In the genomic region with DNA sequence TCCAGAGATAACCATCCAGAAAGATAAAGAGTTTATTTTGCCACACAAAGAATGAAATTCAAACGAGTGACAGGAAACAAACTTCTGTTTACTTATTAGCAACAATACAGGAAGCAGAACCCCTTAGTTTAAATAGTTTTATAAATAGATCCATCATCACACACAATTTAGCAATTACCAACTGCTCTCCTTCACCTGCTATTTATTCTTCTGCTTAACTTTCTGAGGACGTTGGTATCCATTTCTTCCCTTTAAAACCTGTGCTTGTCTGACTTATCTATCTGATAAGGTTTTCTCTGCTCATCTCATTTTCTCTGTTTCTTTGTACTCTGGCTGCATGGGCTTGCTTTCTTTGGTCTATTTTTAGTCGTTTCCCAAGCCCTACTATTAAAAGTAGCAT, we compare ENCODE assay signal across 26 cellular contexts. TPM values are rescaled to one million over a fixed set of nuclear protein-coding genes. Genes with fewer than 3 reads are reported as not detected.
"Had no signal": no experiment of that assay in that cellular context is flagged by ENCODE, and none has a peak within 500 bp of the region (broad histone marks: within the 10 kb centered on the region; RNA-seq: fewer than 3 reads in every experiment).

No MANE protein-coding gene starts in this region.

- H3K4me1 Mint-ChIP-seq: activated CD4-positive, alpha-beta T cell treated with anti-CD3 and anti-CD28 coated beads for 36 hours; activated CD8-positive, alpha-beta memory T cell treated with anti-CD3 and anti-CD28 coated beads, Interleukin-2, amount 10 ng/mL, durations not matched to agents 7 days and 5 days; activated naive CD4-positive, alpha-beta T cell treated with anti-CD3 and anti-CD28 coated beads, Interleukin-2, amount 50 U/mL, for 24 hours; activated naive CD8-positive, alpha-beta T cell treated with anti-CD3 and anti-CD28 coated beads, Interleukin-2, amount 50 U/mL, for 24 hours; naive thymus-derived CD8-positive, alpha-beta T cell; stimulated activated naive B cell treated with anti-CD40 and anti-IgM and Interleukin-4, amounts not matched to agents 10 μg/mL and 1 μg/mL and 100 μg/mL, for 72 hours had no signal

- DNase-seq: activated CD4-positive, alpha-beta T cell treated with anti-CD3 and anti-CD28 coated beads for 36 hours; activated CD4-positive, CD25-positive, alpha-beta regulatory T cell; activated CD8-positive, alpha-beta memory T cell treated with anti-CD3 and anti-CD28 coated beads, Interleukin-2, amount 10 ng/mL, durations not matched to agents 7 days and 5 days; activated CD8-positive, alpha-beta T cell treated with anti-CD3 and anti-CD28 coated beads, Interleukin-2, amount 10 ng/mL, durations not matched to agents 7 days and 5 days; activated naive CD8-positive, alpha-beta T cell treated with anti-CD3 and anti-CD28 coated beads, Interleukin-2, amount 50 U/mL, for 24 hours; activated T-cell treated with anti-CD3 and anti-CD28 coated beads, Interleukin-2, amount 50 U/mL, for 48 hours; amygdala; caudate nucleus; foreskin fibroblast; heart left ventricle; hypothalamus; naive thymus-derived CD8-positive, alpha-beta T cell; nucleus accumbens; pancreas; psoas muscle; sigmoid colon; stimulated activated CD4-positive, alpha-beta T cell treated with anti-CD3 and anti-CD28 coated beads, Interleukin-15, amount 100 ng/mL, for 24 hours; stimulated activated CD4-positive, alpha-beta T cell treated with anti-CD3 and anti-CD28 coated beads, Interleukin-2, amount 100 ng/mL, for 24 hours; stimulated activated naive B cell treated with anti-CD40 and anti-IgM and Interleukin-4, amounts not matched to agents 10 μg/mL and 1 μg/mL and 100 μg/mL, for 72 hours; stomach; thyroid gland had no signal

- H3K27ac ChIP-seq: heart left ventricle, pancreas, psoas muscle, sigmoid colon, stomach, thyroid gland had no signal

- H3K27me3 ChIP-seq: thyroid gland had no signal

- H3K9me3 ChIP-seq: heart left ventricle, pancreas, psoas muscle, sigmoid colon, stomach, thyroid gland had no signal

- H3K36me3 ChIP-seq: heart left ventricle, pancreas, sigmoid colon, stomach, thyroid gland had no signal

- H3K9me3 Mint-ChIP-seq: activated naive CD4-positive, alpha-beta T cell treated with anti-CD3 and anti-CD28 coated beads, Interleukin-2, amount 50 U/mL, for 24 hours; activated naive CD8-positive, alpha-beta T cell treated with anti-CD3 and anti-CD28 coated beads, Interleukin-2, amount 50 U/mL, for 24 hours; activated T-helper 2 cell treated with anti-CD3 and anti-CD28 coated beads, Interferon-gamma antibody, Interleukin-2, Interleukin-4, amounts not matched to agents 10 μg/mL and 5 μg/mL and 100 μg/mL, durations not matched to agents 14 hours and 24 hours and 36 hours; neural crest cell; stimulated activated naive B cell treated with anti-CD40 and anti-IgM and Interleukin-4, amounts not matched to agents 10 μg/mL and 1 μg/mL and 100 μg/mL, for 72 hours had no signal

- ATAC-seq: activated CD4-positive, alpha-beta T cell treated with anti-CD3 and anti-CD28 coated beads for 36 hours; activated CD8-positive, alpha-beta memory T cell treated with anti-CD3 and anti-CD28 coated beads, Interleukin-2, amount 10 ng/mL, durations not matched to agents 7 days and 5 days; activated CD8-positive, alpha-beta T cell treated with anti-CD3 and anti-CD28 coated beads, Interleukin-2, amount 10 ng/mL, durations not matched to agents 7 days and 5 days; activated naive CD8-positive, alpha-beta T cell treated with anti-CD3 and anti-CD28 coated beads, Interleukin-2, amount 50 U/mL, for 24 hours; esophagus mucosa; heart left ventricle; naive thymus-derived CD8-positive, alpha-beta T cell; pancreas; psoas muscle; stimulated activated naive B cell treated with anti-CD40 and anti-IgM and Interleukin-4, amounts not matched to agents 10 μg/mL and 1 μg/mL and 100 μg/mL, for 72 hours had no signal

- H3K27ac Mint-ChIP-seq: activated CD4-positive, alpha-beta T cell treated with anti-CD3 and anti-CD28 coated beads for 36 hours; activated CD8-positive, alpha-beta memory T cell treated with anti-CD3 and anti-CD28 coated beads, Interleukin-2, amount 10 ng/mL, durations not matched to agents 7 days and 5 days; activated CD8-positive, alpha-beta T cell treated with anti-CD3 and anti-CD28 coated beads, Interleukin-2, amount 10 ng/mL, durations not matched to agents 7 days and 5 days; activated naive CD4-positive, alpha-beta T cell treated with anti-CD3 and anti-CD28 coated beads, Interleukin-2, amount 50 U/mL, for 24 hours; activated naive CD8-positive, alpha-beta T cell treated with anti-CD3 and anti-CD28 coated beads, Interleukin-2, amount 50 U/mL, for 24 hours; activated T-helper 2 cell treated with anti-CD3 and anti-CD28 coated beads, Interferon-gamma antibody, Interleukin-2, Interleukin-4, amounts not matched to agents 10 μg/mL and 5 μg/mL and 100 μg/mL, durations not matched to agents 14 hours and 24 hours and 36 hours; naive thymus-derived CD8-positive, alpha-beta T cell; stimulated activated naive B cell treated with anti-CD40 and anti-IgM and Interleukin-4, amounts not matched to agents 10 μg/mL and 1 μg/mL and 100 μg/mL, for 72 hours had no signal

- H3K4me3 Mint-ChIP-seq: activated CD4-positive, alpha-beta T cell treated with anti-CD3 and anti-CD28 coated beads for 36 hours; activated CD8-positive, alpha-beta memory T cell treated with anti-CD3 and anti-CD28 coated beads, Interleukin-2, amount 10 ng/mL, durations not matched to agents 7 days and 5 days; activated CD8-positive, alpha-beta T cell treated with anti-CD3 and anti-CD28 coated beads, Interleukin-2, amount 10 ng/mL, durations not matched to agents 7 days and 5 days; activated naive CD4-positive, alpha-beta T cell treated with anti-CD3 and anti-CD28 coated beads, Interleukin-2, amount 50 U/mL, for 24 hours; activated naive CD8-positive, alpha-beta T cell treated with anti-CD3 and anti-CD28 coated beads, Interleukin-2, amount 50 U/mL, for 24 hours; naive thymus-derived CD8-positive, alpha-beta T cell; neural crest cell; stimulated activated naive B cell treated with anti-CD40 and anti-IgM and Interleukin-4, amounts not matched to agents 10 μg/mL and 1 μg/mL and 100 μg/mL, for 72 hours had no signal

- H3K4me1 ChIP-seq: pancreas, psoas muscle had no signal

- H3K36me3 Mint-ChIP-seq: activated CD8-positive, alpha-beta memory T cell treated with anti-CD3 and anti-CD28 coated beads, Interleukin-2, amount 10 ng/mL, durations not matched to agents 7 days and 5 days; activated naive CD4-positive, alpha-beta T cell treated with anti-CD3 and anti-CD28 coated beads, Interleukin-2, amount 50 U/mL, for 24 hours; stimulated activated naive B cell treated with anti-CD40 and anti-IgM and Interleukin-4, amounts not matched to agents 10 μg/mL and 1 μg/mL and 100 μg/mL, for 72 hours had no signal

- H3K4me3 ChIP-seq: heart left ventricle, pancreas, psoas muscle, sigmoid colon, stomach, thyroid gland had no signal

RNA-seq across cellular contexts. Expression of a gene that starts 4.3 kb away (rescaled TPM):
- total RNA-seq: activated CD4-positive, alpha-beta T cell treated with anti-CD3 and anti-CD28 coated beads for 36 hours; activated CD8-positive, alpha-beta memory T cell treated with anti-CD3 and anti-CD28 coated beads, Interleukin-2, amount 10 ng/mL, durations not matched to agents 7 days and 5 days; activated CD8-positive, alpha-beta T cell treated with anti-CD3 and anti-CD28 coated beads, Interleukin-2, amount 10 ng/mL, durations not matched to agents 7 days and 5 days; activated T-helper 2 cell treated with anti-CD3 and anti-CD28 coated beads, Interferon-gamma antibody, Interleukin-2, Interleukin-4, amounts not matched to agents 10 μg/mL and 5 μg/mL and 100 μg/mL, durations not matched to agents 14 hours and 24 hours and 36 hours; esophagus mucosa; naive thymus-derived CD8-positive, alpha-beta T cell; ureter had no signal
- polyA plus RNA-seq: naive thymus-derived CD8-positive, alpha-beta T cell; stomach had no signal
